In genomic region chr4:162410854-162411253, GRCh38 we compare ENCODE assay signal across 28 cellular contexts.
"Had no signal": no experiment of that assay in that cellular context is flagged by ENCODE, and none has a peak within 500 bp of the region (broad histone marks: within the 10 kb centered on the region; RNA-seq: fewer than 3 reads in every experiment).

No MANE protein-coding gene starts in this region.

- H3K36me3 ChIP-seq: colonic mucosa, esophagus muscularis mucosa, esophagus squamous epithelium, gastrocnemius medialis, gastroesophageal sphincter, heart left ventricle, heart right ventricle had no signal

- FAIRE-seq: colon, endometrium, endothelial cell of umbilical vein, frontal cortex had no signal

- H3K27ac ChIP-seq: colonic mucosa, coronary artery, dorsolateral prefrontal cortex, epithelial cell of prostate, esophagus muscularis mucosa, esophagus squamous epithelium, foreskin keratinocyte, gastrocnemius medialis, gastroesophageal sphincter, heart left ventricle, heart right ventricle had no signal

- H3K4me3 ChIP-seq: colonic mucosa, coronary artery, dorsolateral prefrontal cortex, esophagus muscularis mucosa, esophagus squamous epithelium, gastrocnemius medialis, gastroesophageal sphincter, heart left ventricle, heart right ventricle had no signal

- DNase-seq: colonic mucosa; cortex of kidney; dermis blood vessel endothelial cell; dorsolateral prefrontal cortex; effector CD4-positive, alpha-beta T cell; effector CD8-positive, alpha-beta T cell; effector memory CD4-positive, alpha-beta T cell; effector memory CD8-positive, alpha-beta T cell; endodermal cell; erythroblast; esophagus squamous epithelium; foreskin fibroblast; foreskin keratinocyte; foreskin melanocyte; gastrocnemius medialis; glutamatergic neuron; head of caudate nucleus; heart left ventricle; heart right ventricle had no signal

- H3K27me3 ChIP-seq: colonic mucosa, dorsolateral prefrontal cortex, esophagus muscularis mucosa, esophagus squamous epithelium, foreskin keratinocyte, gastrocnemius medialis, gastroesophageal sphincter, heart left ventricle, heart right ventricle had no signal

- H3K4me1 ChIP-seq: esophagus muscularis mucosa, esophagus squamous epithelium, foreskin keratinocyte, gastrocnemius medialis, gastroesophageal sphincter, heart left ventricle had no signal

- H3K9me3 ChIP-seq: colonic mucosa, esophagus muscularis mucosa, esophagus squamous epithelium, gastrocnemius medialis, gastroesophageal sphincter, heart left ventricle, heart right ventricle had no signal

- ATAC-seq: effector memory CD8-positive, alpha-beta T cell; esophagus mucosa; foreskin keratinocyte; gastrocnemius medialis; gastroesophageal sphincter; heart left ventricle; heart right ventricle had no signal
